ENCODE assay signal across 8 cellular contexts in the genomic region with DNA sequence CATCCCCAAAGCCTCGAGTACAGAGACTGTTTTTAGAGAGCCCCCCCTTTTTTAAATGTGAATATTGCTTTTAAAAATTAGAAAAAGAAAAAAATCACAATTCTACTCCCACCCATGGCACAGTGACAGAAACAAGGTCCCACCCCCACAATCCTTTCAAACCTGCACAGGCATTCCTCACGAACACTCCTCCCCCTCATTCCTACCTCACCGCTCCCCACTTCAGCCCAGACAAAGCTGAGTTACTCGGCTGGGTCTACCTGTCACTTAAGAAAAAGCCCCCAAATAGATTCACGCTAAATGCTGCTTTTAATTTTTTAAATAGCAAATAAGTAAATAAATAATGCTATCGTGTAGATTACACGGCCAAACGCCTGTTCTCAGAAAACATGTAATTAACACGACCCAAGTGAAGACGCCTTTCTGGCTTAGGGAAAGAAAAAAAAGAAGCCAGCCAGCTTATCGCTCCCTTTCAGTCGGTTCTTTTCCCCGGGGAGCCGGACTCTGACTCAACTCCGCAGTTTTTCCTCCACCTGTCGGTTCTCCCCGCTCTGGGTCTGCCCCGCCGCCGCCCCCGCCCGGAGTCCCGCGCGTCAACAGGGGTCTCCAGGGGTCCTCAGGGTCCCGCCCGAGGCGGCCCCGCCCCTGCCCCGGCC. TPM values are rescaled to one million over a fixed set of nuclear protein-coding genes. Genes with fewer than 3 reads are reported as not detected.
DNase-seq lines count a peak whose midpoint lies in the region; ATAC-seq, FAIRE-seq and TF ChIP-seq lines count a peak whose summit lies in the region.

No MANE protein-coding gene starts in this region.

- H3K4me3 ChIP-seq in BJ (ENCODE audit: low read depth, low read length): peak overlapping the region; percentile 43
- peak overlapping the region; percentile 53 for H3K4me3 ChIP-seq in HFF-Myc (replicated peaks; ENCODE audit: low read depth, low read length)

- FAIRE-seq in frontal cortex (lab: Jason Lieb, UNC): no peak

- DNase-seq in BJ (ENCODE audit: low read depth) (no peak), HFF-Myc (ENCODE audit: extremely low read depth, low read depth) (no peak), T1000 (lab: John Stamatoyannopoulos, UW) (peak; percentile 19), frontal cortex (ENCODE audit: low spot score in 2 of 2) (peak; percentile 25 to 39), progenitor cell of endocrine pancreas (ENCODE audit: low spot score, unreplicated experiment) (no peak)

- H3K27me3 ChIP-seq in BJ (ENCODE audit: control insufficient read depth, insufficient read depth, low read length): peaks cover 12% of the 10 kb centered on the region

- no peaks in the 10 kb centered on the region for H3K9me3 Mint-ChIP-seq in progenitor cell of endocrine pancreas (ENCODE audit: low read depth)

- H3K27ac Mint-ChIP-seq in progenitor cell of endocrine pancreas: peak overlapping the region; percentile 91

- no peaks in the 10 kb centered on the region for H3K36me3 ChIP-seq in BJ (ENCODE audit: control insufficient read depth, insufficient read depth, low read length)

- H3K4me3 Mint-ChIP-seq in progenitor cell of endocrine pancreas (ENCODE audit: low read depth): peak overlapping the region; percentile 85

- POLR2A ChIA-PET in BJ (lab: Charles Lee): no interaction called here

- peaks cover 28% of the 10 kb centered on the region for H3K4me1 Mint-ChIP-seq in progenitor cell of endocrine pancreas (ENCODE audit: low read depth)

- no peak for TF ChIP-seq CTCF in BJ (IDR thresholded peaks at IDR 0.05; ENCODE audit: insufficient read depth, low read depth, low read length)
- TF ChIP-seq CTCF in HFF-Myc (IDR thresholded peaks at IDR 0.05; ENCODE audit: low read depth, low read length, missing control alignments): no peak
- TF ChIP-seq CTCF in progenitor cell of endocrine pancreas (IDR thresholded peaks at IDR 0.05; ENCODE audit: unreplicated experiment): no peak

- H3K36me3 Mint-ChIP-seq in progenitor cell of endocrine pancreas (ENCODE audit: insufficient read depth): peaks cover 3% of the 10 kb centered on the region

- peaks cover 13% of the 10 kb centered on the region for H3K27me3 Mint-ChIP-seq in progenitor cell of endocrine pancreas

- CTCF ChIA-PET in BJ (lab: Yijun Ruan, JAX): interaction anchor here (0.5 to 1.8 kb wide), 4 partner anchors 79 to 425 kb away, joined by 4 to 8 read pairs (median 6); no protein-coding TSS in a partner anchor

- ATAC-seq in GM19455 (IDR thresholded peaks at IDR 0.05; ENCODE audit: unreplicated experiment) (no peak), GM19023 (IDR thresholded peaks at IDR 0.05; ENCODE audit: unreplicated experiment) (no peak), HG02938 (IDR thresholded peaks at IDR 0.05; ENCODE audit: unreplicated experiment) (no peak)

RNA-seq across cellular contexts. Expression of a gene that starts 0.7 kb away (rescaled TPM):
- 1.0 and 1.8 TPM in 2 replicates for polyA plus RNA-seq in BJ (2011; rRNA removed)
- polyA minus RNA-seq in BJ (2011; rRNA and poly(A)+ RNA removed): 0.72 and 0.81 TPM in 2 replicates
- total RNA-seq in frontal cortex (3.7 TPM), progenitor cell of endocrine pancreas (17.1 and 17.5 TPM in 2 replicates)

Comparison
In these comparisons a context has a peak if more than half of its experiments do, and no peak if none do; other contexts are left out.
1. DNase-seq: peak in T1000 (single experiment) and frontal cortex (2 of 2); none in BJ (single experiment), HFF-Myc (single experiment) and progenitor cell of endocrine pancreas (single experiment).